ENCODE assay signal across 10 cellular contexts in the genomic region with DNA sequence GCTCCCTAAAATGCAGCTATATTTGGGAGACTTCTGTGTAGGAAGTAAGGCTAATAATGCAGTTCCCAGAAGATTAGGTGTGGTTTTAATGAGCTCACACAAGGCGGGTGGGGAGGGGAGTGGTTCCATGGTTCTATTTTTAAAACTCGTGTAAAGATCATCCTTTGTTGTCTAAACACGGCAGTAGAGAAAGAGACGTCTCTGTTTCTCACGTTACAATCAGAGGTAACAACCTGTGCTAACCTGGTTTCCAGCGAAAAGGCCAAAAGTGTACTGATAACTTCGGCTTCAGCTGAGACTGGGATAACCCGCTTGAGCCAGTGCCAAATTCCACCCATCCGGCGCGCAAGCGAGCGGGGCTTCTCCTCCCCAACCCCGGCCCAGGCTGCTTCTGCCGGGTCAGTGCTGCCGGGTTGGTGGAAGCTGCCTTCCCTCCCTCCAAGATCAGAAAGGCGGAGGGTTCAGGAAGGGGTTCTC. TPM values are rescaled to one million over a fixed set of nuclear protein-coding genes. Genes with fewer than 3 reads are reported as not detected.
DNase-seq lines count a peak whose midpoint lies in the region; ATAC-seq and TF ChIP-seq lines count a peak whose summit lies in the region.
"Had no signal": no experiment of that assay in that cellular context is flagged by ENCODE, and none has a peak within 500 bp of the region (broad histone marks: within the 10 kb centered on the region; RNA-seq: fewer than 3 reads in every experiment).

No MANE protein-coding gene starts in this region.

- H3K27me3 ChIP-seq in GM23338 (ENCODE audit: insufficient read depth), result peaks cover 42% of the 10 kb centered on the region

- TF ChIP-seq CTCF in GM23338 (conservative IDR thresholded peaks at IDR 0.05; ENCODE audit: low read depth in 2 of 2), result no peak

- peak; percentile 37 for DNase-seq in GM23338 (ENCODE audit: low spot score)
- no peak for DNase-seq in activated CD4-positive, alpha-beta memory T cell treated with anti-CD3 and anti-CD28 coated beads for 36 hours
- peak; percentile 16 for DNase-seq in iris pigment epithelial cell (ENCODE audit: low read depth)
- DNase-seq: activated T-cell treated with anti-CD3 and anti-CD28 coated beads, Interleukin-2, amount 50 U/mL, for 24 hours; NCI-H69 had no signal

- POLR2A ChIA-PET in activated CD4-positive, alpha-beta memory T cell treated with anti-CD3 and anti-CD28 coated beads for 36 hours (lab: Charles Lee), result interaction anchor here (0.8 kb wide), 1 partner anchor 11 kb away, joined by 3 read pairs; no protein-coding TSS in a partner anchor

- peak overlapping the region; percentile 79 for H2AFZ ChIP-seq in GM23338

- peaks cover 22% of the 10 kb centered on the region for H3K27me3 Mint-ChIP-seq in GM23338 (ENCODE audit: insufficient read depth, low read depth, poor library complexity)
- H3K27me3 Mint-ChIP-seq in activated CD4-positive, alpha-beta memory T cell treated with anti-CD3 and anti-CD28 coated beads for 36 hours, result no peaks in the 10 kb centered on the region
- H3K27me3 Mint-ChIP-seq: activated T-cell treated with anti-CD3 and anti-CD28 coated beads, Interleukin-2, amount 50 U/mL, for 24 hours had no signal

- no peak overlapping the region for H3K4me3 Mint-ChIP-seq in GM23338
- no peak overlapping the region for H3K4me3 Mint-ChIP-seq in activated CD4-positive, alpha-beta memory T cell treated with anti-CD3 and anti-CD28 coated beads for 36 hours
- H3K4me3 Mint-ChIP-seq: activated T-cell treated with anti-CD3 and anti-CD28 coated beads, Interleukin-2, amount 50 U/mL, for 24 hours had no signal

- peak overlapping the region; percentile 58; the same call in 1 of the 2 replicates for H3K4me2 ChIP-seq in GM23338

- H3K4me1 Mint-ChIP-seq in GM23338, result peaks cover 22% of the 10 kb centered on the region
- H3K4me1 Mint-ChIP-seq in activated CD4-positive, alpha-beta memory T cell treated with anti-CD3 and anti-CD28 coated beads for 36 hours (ENCODE audit: low read depth), result peaks cover 42% of the 10 kb centered on the region

- H3K36me3 Mint-ChIP-seq in GM23338 (ENCODE audit: low read depth), result 0 out of 3 replicates have a peak, but pooled peaks cover 3% of the 10 kb centered on the region
- peaks cover 12% of the 10 kb centered on the region for H3K36me3 Mint-ChIP-seq in activated CD4-positive, alpha-beta memory T cell treated with anti-CD3 and anti-CD28 coated beads for 36 hours

- H3K27ac ChIP-seq in GM23338 (ENCODE audit: low read depth) (no peak overlapping the region), skin epidermis (peak overlapping the region in 19 of 21 experiments; percentile 19 to 100 (median 69))

- H3K79me2 ChIP-seq in GM23338 (replicated peaks; ENCODE audit: insufficient read depth), result peaks cover 7% of the 10 kb centered on the region; the same call in 1 of the 2 replicates

- H3K9me2 ChIP-seq in GM23338 (ENCODE audit: insufficient read depth), result no peaks in the 10 kb centered on the region

- peaks cover 33% of the 10 kb centered on the region for H3K4me1 ChIP-seq in GM23338 (ENCODE audit: insufficient read depth)

- no peaks in the 10 kb centered on the region; the same call in 1 of the 2 replicates for H3F3A ChIP-seq in GM23338 (replicated peaks; ENCODE audit: low read depth)

- CTCF ChIA-PET in activated CD4-positive, alpha-beta memory T cell treated with anti-CD3 and anti-CD28 coated beads for 36 hours (lab: Charles Lee), result interaction anchor here (1.4 to 1.6 kb wide), 4 partner anchors 10 to 208 kb away, joined by 3 to 5 read pairs (median 4); no protein-coding TSS in a partner anchor

- no peaks in the 10 kb centered on the region for H3K9me3 Mint-ChIP-seq in GM23338
- H3K9me3 Mint-ChIP-seq in activated CD4-positive, alpha-beta memory T cell treated with anti-CD3 and anti-CD28 coated beads for 36 hours, result no peaks in the 10 kb centered on the region
- H3K9me3 Mint-ChIP-seq: activated T-cell treated with anti-CD3 and anti-CD28 coated beads, Interleukin-2, amount 50 U/mL, for 24 hours had no signal

- no peaks in the 10 kb centered on the region for H3K36me3 ChIP-seq in GM23338 (ENCODE audit: insufficient read depth)

- ATAC-seq in GM23338 (no peak), GM19351 (IDR thresholded peaks at IDR 0.05; ENCODE audit: unreplicated experiment) (no peak), GM18520 (IDR thresholded peaks at IDR 0.05; ENCODE audit: unreplicated experiment) (no peak), GM18519 (IDR thresholded peaks at IDR 0.05; ENCODE audit: low FRiP score, unreplicated experiment) (no peak), GM18861 (IDR thresholded peaks at IDR 0.05; ENCODE audit: unreplicated experiment) (no peak)

- intact Hi-C loops in activated CD4-positive, alpha-beta memory T cell treated with anti-CD3 and anti-CD28 coated beads for 36 hours (cut with micrococcal nuclease), result no loop called here

- H3K4me3 ChIP-seq in GM23338 (no peak overlapping the region), skin epidermis (peak overlapping the region in 2 of 7 experiments; percentile 10 to 18)

- no peaks in the 10 kb centered on the region for H4K20me1 ChIP-seq in GM23338 (replicated peaks; ENCODE audit: insufficient read depth)

- no peak overlapping the region for H3K27ac Mint-ChIP-seq in GM23338
- peak overlapping the region; percentile 15 for H3K27ac Mint-ChIP-seq in activated CD4-positive, alpha-beta memory T cell treated with anti-CD3 and anti-CD28 coated beads for 36 hours
- H3K27ac Mint-ChIP-seq: activated T-cell treated with anti-CD3 and anti-CD28 coated beads, Interleukin-2, amount 50 U/mL, for 24 hours had no signal

TF ChIP-seq in GM23338, 12 proteins besides CTCF, POLR2A, EP300 and RAD21:
- TF ChIP-seq STAT1 (IDR thresholded peaks at IDR 0.05; ENCODE audit: unreplicated experiment), result no peak
- no peak for TF ChIP-seq EZH2phosphoT487 (IDR thresholded peaks at IDR 0.05; ENCODE audit: unreplicated experiment)
- TF ChIP-seq ZNF331 (CRISPR knock-in tag; IDR thresholded peaks at IDR 0.05; ENCODE audit: low read depth), result no peak
- no peak for TF ChIP-seq POLR2AphosphoS5 (IDR thresholded peaks at IDR 0.05; ENCODE audit: low read depth)
- no peak for TF ChIP-seq CREB1 (CRISPR knock-in tag; IDR thresholded peaks at IDR 0.05; ENCODE audit: low read depth)
- TF ChIP-seq ZNF114 (CRISPR knock-in tag; IDR thresholded peaks at IDR 0.05), result no peak
- no peak for TF ChIP-seq REST (IDR thresholded peaks at IDR 0.05; ENCODE audit: unreplicated experiment)
- TF ChIP-seq, protein P1, sequence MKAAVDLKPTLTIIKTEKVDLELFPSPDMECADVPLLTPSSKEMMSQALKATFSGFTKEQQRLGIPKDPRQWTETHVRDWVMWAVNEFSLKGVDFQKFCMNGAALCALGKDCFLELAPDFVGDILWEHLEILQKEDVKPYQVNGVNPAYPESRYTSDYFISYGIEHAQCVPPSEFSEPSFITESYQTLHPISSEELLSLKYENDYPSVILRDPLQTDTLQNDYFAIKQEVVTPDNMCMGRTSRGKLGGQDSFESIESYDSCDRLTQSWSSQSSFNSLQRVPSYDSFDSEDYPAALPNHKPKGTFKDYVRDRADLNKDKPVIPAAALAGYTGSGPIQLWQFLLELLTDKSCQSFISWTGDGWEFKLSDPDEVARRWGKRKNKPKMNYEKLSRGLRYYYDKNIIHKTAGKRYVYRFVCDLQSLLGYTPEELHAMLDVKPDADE (IDR thresholded peaks at IDR 0.05), result no peak

RNA-seq across cellular contexts. Expression of gene MAP3K8, which starts 2.5 kb away (rescaled TPM):
- 3.5 and 6.1 TPM in 2 replicates for total RNA-seq in GM23338 (2014; rRNA removed; shearing (Covaris generic))
- 4.7 and 5.0 TPM in 2 replicates for polyA plus RNA-seq in GM23338 (2016; fragmentation: Nextera tagmentation; extraction: Ambion mirVana)
- 10 to 100 TPM; 36.5 to 40.6 TPM for total RNA-seq in activated CD4-positive, alpha-beta memory T cell treated with anti-CD3 and anti-CD28 coated beads for 36 hours
